1 cellular context compared by ENCODE assay signal in genomic region chr13:73673931-73674330, GRCh38.
TF ChIP-seq lines count a peak whose summit lies in the region.

No MANE protein-coding gene starts in this region.

TF ChIP-seq in K562, 482 proteins besides CTCF, POLR2A, EP300 and RAD21 (continued from another document):
- TF ChIP-seq, protein P1, sequence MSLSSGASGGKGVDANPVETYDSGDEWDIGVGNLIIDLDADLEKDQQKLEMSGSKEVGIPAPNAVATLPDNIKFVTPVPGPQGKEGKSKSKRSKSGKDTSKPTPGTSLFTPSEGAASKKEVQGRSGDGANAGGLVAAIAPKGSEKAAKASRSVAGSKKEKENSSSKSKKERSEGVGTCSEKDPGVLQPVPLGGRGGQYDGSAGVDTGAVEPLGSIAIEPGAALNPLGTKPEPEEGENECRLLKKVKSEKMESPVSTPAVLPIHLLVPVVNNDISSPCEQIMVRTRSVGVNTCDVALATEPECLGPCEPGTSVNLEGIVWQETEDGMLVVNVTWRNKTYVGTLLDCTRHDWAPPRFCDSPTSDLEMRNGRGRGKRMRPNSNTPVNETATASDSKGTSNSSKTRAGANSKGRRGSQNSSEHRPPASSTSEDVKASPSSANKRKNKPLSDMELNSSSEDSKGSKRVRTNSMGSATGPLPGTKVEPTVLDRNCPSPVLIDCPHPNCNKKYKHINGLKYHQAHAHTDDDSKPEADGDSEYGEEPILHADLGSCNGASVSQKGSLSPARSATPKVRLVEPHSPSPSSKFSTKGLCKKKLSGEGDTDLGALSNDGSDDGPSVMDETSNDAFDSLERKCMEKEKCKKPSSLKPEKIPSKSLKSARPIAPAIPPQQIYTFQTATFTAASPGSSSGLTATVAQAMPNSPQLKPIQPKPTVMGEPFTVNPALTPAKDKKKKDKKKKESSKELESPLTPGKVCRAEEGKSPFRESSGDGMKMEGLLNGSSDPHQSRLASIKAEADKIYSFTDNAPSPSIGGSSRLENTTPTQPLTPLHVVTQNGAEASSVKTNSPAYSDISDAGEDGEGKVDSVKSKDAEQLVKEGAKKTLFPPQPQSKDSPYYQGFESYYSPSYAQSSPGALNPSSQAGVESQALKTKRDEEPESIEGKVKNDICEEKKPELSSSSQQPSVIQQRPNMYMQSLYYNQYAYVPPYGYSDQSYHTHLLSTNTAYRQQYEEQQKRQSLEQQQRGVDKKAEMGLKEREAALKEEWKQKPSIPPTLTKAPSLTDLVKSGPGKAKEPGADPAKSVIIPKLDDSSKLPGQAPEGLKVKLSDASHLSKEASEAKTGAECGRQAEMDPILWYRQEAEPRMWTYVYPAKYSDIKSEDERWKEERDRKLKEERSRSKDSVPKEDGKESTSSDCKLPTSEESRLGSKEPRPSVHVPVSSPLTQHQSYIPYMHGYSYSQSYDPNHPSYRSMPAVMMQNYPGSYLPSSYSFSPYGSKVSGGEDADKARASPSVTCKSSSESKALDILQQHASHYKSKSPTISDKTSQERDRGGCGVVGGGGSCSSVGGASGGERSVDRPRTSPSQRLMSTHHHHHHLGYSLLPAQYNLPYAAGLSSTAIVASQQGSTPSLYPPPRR (CRISPR knock-in tag; IDR thresholded peaks at IDR 0.05; ENCODE audit: borderline replicate concordance): no peak
- TF ChIP-seq ZNF324 (CRISPR knock-in tag; IDR thresholded peaks at IDR 0.05): no peak
